ENCODE assay signal across 9 cellular contexts in genomic region chr2:42928692-42929576, GRCh38.
DNase-seq lines count a peak whose midpoint lies in the region; ATAC-seq and TF ChIP-seq lines count a peak whose summit lies in the region.
"Had no signal": no experiment of that assay in that cellular context is flagged by ENCODE, and none has a peak within 500 bp of the region (broad histone marks: within the 10 kb centered on the region; RNA-seq: fewer than 3 reads in every experiment).

No MANE protein-coding gene starts in this region.

- TF ChIP-seq CTCF in cardiac muscle cell (IDR thresholded peaks at IDR 0.05; ENCODE audit: low read depth, low read length) (peak; percentile 64), SK-N-SH (IDR thresholded peaks at IDR 0.05) (peak; percentile 53), left ventricle myocardium inferior (IDR thresholded peaks at IDR 0.05; ENCODE audit: borderline replicate concordance) (peak; percentile 47), smooth muscle cell (IDR thresholded peaks at IDR 0.05; ENCODE audit: borderline replicate concordance, insufficient read depth, poor library complexity, severe bottlenecking) (peak; percentile 27)

- ATAC-seq in Right ventricle myocardium superior (ENCODE audit: poor library complexity) (no peak), GM19395 (IDR thresholded peaks at IDR 0.05; ENCODE audit: unreplicated experiment) (no peak)

- H3F3A ChIP-seq in SK-N-SH (replicated peaks; ENCODE audit: insufficient read depth) (peaks cover 7% of the 10 kb centered on the region), smooth muscle cell (ENCODE audit: low read depth) (peaks cover 54% of the 10 kb centered on the region)

- no peak overlapping the region for H3K4me3 ChIP-seq in cardiac muscle cell
- no peak overlapping the region for H3K4me3 ChIP-seq in SK-N-SH (ENCODE audit: low read depth in 2 of 2, low read length in 1 of 2)
- H3K4me3 ChIP-seq in left ventricle myocardium inferior: no peak overlapping the region
- H3K4me3 ChIP-seq in smooth muscle cell: no peak overlapping the region

- H3K9ac ChIP-seq in SK-N-SH (no peak overlapping the region), smooth muscle cell (ENCODE audit: low read depth) (no peak overlapping the region)

- DNase-seq in cardiac muscle cell (ENCODE audit: low read depth in 1 of 2, low spot score in 1 of 2) (peak; percentile 53 to 65), Right ventricle myocardium superior (no peak), SK-N-SH (peak; percentile 76), left ventricle myocardium inferior (no peak), smooth muscle cell (lab: John Stamatoyannopoulos, UW; ENCODE audit: unreplicated experiment) (no peak), NCI-H2029 treated with DMSO at 0.1 percent for 48 hours (lab: John Stamatoyannopoulos, UW) (no peak), caudate nucleus (lab: John Stamatoyannopoulos, UW) (no peak)
- DNase-seq: activated T-cell treated with anti-CD3 and anti-CD28 coated beads, Interleukin-2, amount 50 U/mL, for 4 hours had no signal

- intact Hi-C loops in Right ventricle myocardium superior (cut with DNase I): no loop called here
- intact Hi-C loops in left ventricle myocardium inferior (cut with micrococcal nuclease): loop anchor here (10.0 kb wide), 1 partner anchor 64 kb away; no protein-coding TSS in a partner anchor

- TF ChIP-seq EP300 in SK-N-SH (IDR thresholded peaks at IDR 0.05; ENCODE audit: borderline replicate concordance in 1 of 2, low read depth in 1 of 2, low read length in 1 of 2): no peak

- no peak overlapping the region for H3K4me2 ChIP-seq in SK-N-SH
- peak overlapping the region; percentile 63 for H3K4me2 ChIP-seq in smooth muscle cell

- no peaks in the 10 kb centered on the region for H3K79me2 ChIP-seq in SK-N-SH (ENCODE audit: insufficient read depth)
- no peaks in the 10 kb centered on the region for H3K79me2 ChIP-seq in smooth muscle cell (ENCODE audit: low read depth)

- no peaks in the 10 kb centered on the region for H4K20me1 ChIP-seq in SK-N-SH (ENCODE audit: insufficient read depth)
- no peaks in the 10 kb centered on the region for H4K20me1 ChIP-seq in smooth muscle cell (ENCODE audit: low read depth)

- H3K9me3 ChIP-seq in cardiac muscle cell (ENCODE audit: low read depth) (no peaks in the 10 kb centered on the region), SK-N-SH (no peaks in the 10 kb centered on the region), left ventricle myocardium inferior (replicated peaks) (no peaks in the 10 kb centered on the region), smooth muscle cell (replicated peaks; ENCODE audit: low read depth) (no peaks in the 10 kb centered on the region)

- no peaks in the 10 kb centered on the region for H3K9me2 ChIP-seq in SK-N-SH

- H3K27me3 ChIP-seq in cardiac muscle cell (no peaks in the 10 kb centered on the region), SK-N-SH (ENCODE audit: insufficient read depth) (no peaks in the 10 kb centered on the region), left ventricle myocardium inferior (ENCODE audit: low read depth) (no peaks in the 10 kb centered on the region), smooth muscle cell (ENCODE audit: low read depth) (no peaks in the 10 kb centered on the region)

- H3K27ac ChIP-seq in cardiac muscle cell (peak overlapping the region; percentile 21), SK-N-SH (ENCODE audit: low read depth in 2 of 2, low read length in 1 of 2) (peak overlapping the region in 1 of 2 experiments; percentile 39; a peak in 1 of 4 replicates), left ventricle myocardium inferior (replicated peaks) (peak overlapping the region; percentile 92), smooth muscle cell (ENCODE audit: low read depth) (peak overlapping the region; percentile 67), caudate nucleus (ENCODE audit: low read depth, low read length) (no peak overlapping the region)

- H2AFZ ChIP-seq in SK-N-SH (ENCODE audit: low read depth) (no peak overlapping the region), smooth muscle cell (ENCODE audit: low read depth) (no peak overlapping the region)

- peaks cover 53% of the 10 kb centered on the region for H3K4me1 ChIP-seq in cardiac muscle cell (ENCODE audit: low read depth)
- peaks cover 25 to 70% of the 10 kb centered on the region in 2 experiments for H3K4me1 ChIP-seq in SK-N-SH (ENCODE audit: control insufficient read depth in 1 of 2, insufficient read depth in 2 of 2, low read depth in 1 of 2, low read length in 1 of 2)
- peaks cover 100% of the 10 kb centered on the region for H3K4me1 ChIP-seq in left ventricle myocardium inferior
- H3K4me1 ChIP-seq in smooth muscle cell (ENCODE audit: low read depth): peaks cover 86% of the 10 kb centered on the region

- CTCF ChIA-PET in SK-N-SH (lab: Yijun Ruan, JAX): interaction anchor here (0.7 to 10.1 kb wide), 27 partner anchors 10 to 677 kb away, joined by 3 to 96 read pairs (median 4); no protein-coding TSS in a partner anchor

- POLR2A ChIA-PET in SK-N-SH (lab: Yijun Ruan, JAX): no interaction called here

- 82% methylated on average over 13 of the region's 13 CpGs for WGBS in SK-N-SH (ENCODE audit: low lambda C conversion rate)
- 51% methylated on average over 13 of the region's 13 CpGs for WGBS in smooth muscle cell (ENCODE audit: low lambda C conversion rate)

- H3K36me3 ChIP-seq in cardiac muscle cell (no peaks in the 10 kb centered on the region), SK-N-SH (replicated peaks in 1 of 2; ENCODE audit: control insufficient read depth in 1 of 2, insufficient read depth in 2 of 2, low read length in 1 of 2) (no peaks in the 10 kb centered on the region), left ventricle myocardium inferior (no peaks in the 10 kb centered on the region), smooth muscle cell (ENCODE audit: low read depth) (no peaks in the 10 kb centered on the region)

- peak; percentile 46 for TF ChIP-seq RAD21 in SK-N-SH (IDR thresholded peaks at IDR 0.05; ENCODE audit: low read length)

TF ChIP-seq in SK-N-SH, 30 proteins besides CTCF, POLR2A, EP300 and RAD21:
- TF ChIP-seq GATA2 (CRISPR knock-in tag; IDR thresholded peaks at IDR 0.05): no peak
TF ChIP-seq in SK-N-SH: peak in this region for 0.

Comparison
In these comparisons a context has a peak if more than half of its experiments do, and no peak if none do; other contexts are left out.
1. DNase-seq: peak in cardiac muscle cell (2 of 2) and SK-N-SH (single experiment); none in Right ventricle myocardium superior (single experiment), left ventricle myocardium inferior (single experiment), smooth muscle cell (single experiment), NCI-H2029 treated with DMSO at 0.1 percent for 48 hours (single experiment) and caudate nucleus (0 of 61).
2. Peak in every context shown above with its lines, with median percentiles within 50 percentile points of each other: CTCF ChIP-seq.